In genomic region chr6:57303931-57304681, GRCh38 we compare ENCODE assay signal across 16 cellular contexts. TPM values are rescaled to one million over a fixed set of nuclear protein-coding genes. Genes with fewer than 3 reads are reported as not detected.
A peak's percentile ranks its signal among the peaks of the same experiment; 100 is the strongest.
DNase-seq lines count a peak whose midpoint lies in the region; ATAC-seq and TF ChIP-seq lines count a peak whose summit lies in the region.
"Had no signal": no experiment of that assay in that cellular context is flagged by ENCODE, and none has a peak within 500 bp of the region (broad histone marks: within the 10 kb centered on the region; RNA-seq: fewer than 3 reads in every experiment).

No MANE protein-coding gene starts in this region.

- WGBS in body of pancreas, 2 donors = 69 to 75% methylated on average over 1 of the region's 1 CpG
- 78 to 89% (median 84%) methylated on average over 1 of the region's 1 CpG for WGBS in stomach, 5 donors

- no peak overlapping the region for H3K4me3 Mint-ChIP-seq in stimulated activated effector memory CD8-positive, alpha-beta T cell treated with anti-CD3 and anti-CD28 coated beads, Interleukin-12 subunit alpha, Interleukin-12 subunit beta, amount 100 ng/mL, for 72 hours
- H3K4me3 Mint-ChIP-seq: activated naive CD8-positive, alpha-beta T cell treated with anti-CD3 and anti-CD28 coated beads, Interleukin-2, amount 10 ng/mL, durations not matched to agents 7 days and 5 days; CD4-positive, alpha-beta T cell had no signal

- H3K27me3 ChIP-seq in body of pancreas (no peaks in the 10 kb centered on the region), left ventricle myocardium inferior (ENCODE audit: low read depth) (peaks cover 13% of the 10 kb centered on the region), stomach (no peaks in the 10 kb centered on the region), left lung (no peaks in the 10 kb centered on the region)

- H3K4me1 ChIP-seq in body of pancreas = peaks cover 16% of the 10 kb centered on the region
- no peaks in the 10 kb centered on the region for H3K4me1 ChIP-seq in left ventricle myocardium inferior
- peaks cover 0 to 37% (median 18%) of the 10 kb centered on the region in 4 donors for H3K4me1 ChIP-seq in stomach
- no peaks in the 10 kb centered on the region for H3K4me1 ChIP-seq in left lung

- TF ChIP-seq POLR2A in body of pancreas (IDR thresholded peaks at IDR 0.05) (no peak), stomach (IDR thresholded peaks at IDR 0.05) (no peak), GM18505 (IDR thresholded peaks at IDR 0.05; ENCODE audit: borderline replicate concordance, extremely low read depth, insufficient read depth, insufficient read length) (no peak)

- H3K36me3 Mint-ChIP-seq in stimulated activated effector memory CD8-positive, alpha-beta T cell treated with anti-CD3 and anti-CD28 coated beads, Interleukin-12 subunit alpha, Interleukin-12 subunit beta, amount 100 ng/mL, for 72 hours = no peaks in the 10 kb centered on the region
- H3K36me3 Mint-ChIP-seq: activated naive CD8-positive, alpha-beta T cell treated with anti-CD3 and anti-CD28 coated beads, Interleukin-2, amount 10 ng/mL, durations not matched to agents 7 days and 5 days had no signal

- no peak overlapping the region for H3K27ac Mint-ChIP-seq in stimulated activated effector memory CD8-positive, alpha-beta T cell treated with anti-CD3 and anti-CD28 coated beads, Interleukin-12 subunit alpha, Interleukin-12 subunit beta, amount 100 ng/mL, for 72 hours
- H3K27ac Mint-ChIP-seq: activated naive CD8-positive, alpha-beta T cell treated with anti-CD3 and anti-CD28 coated beads, Interleukin-2, amount 10 ng/mL, durations not matched to agents 7 days and 5 days; CD4-positive, alpha-beta T cell; progenitor cell of endocrine pancreas had no signal

- no peak for TF ChIP-seq EP300 in stomach (IDR thresholded peaks at IDR 0.05)

- DNase-seq in GM04503 (ENCODE audit: low read depth) (peak; percentile 88), body of pancreas (no peak), left ventricle myocardium inferior (no peak), stomach (no peak), left lung (no peak), NCI-H2227 treated with DMSO at 0.1 percent for 48 hours (lab: John Stamatoyannopoulos, UW) (no peak)
- DNase-seq in stimulated activated effector memory CD8-positive, alpha-beta T cell treated with anti-CD3 and anti-CD28 coated beads, Interleukin-12 subunit alpha, Interleukin-12 subunit beta, amount 100 ng/mL, for 72 hours (ENCODE audit: low spot score in 2 of 2) = no peak
- DNase-seq: activated naive CD8-positive, alpha-beta T cell treated with anti-CD3 and anti-CD28 coated beads, Interleukin-2, amount 10 ng/mL, durations not matched to agents 7 days and 5 days; activated T-cell treated with anti-CD3 and anti-CD28 coated beads for 4 hours; CD4-positive, alpha-beta T cell; cortex of kidney; NCI-H1092; PC-9; stimulated activated CD4-positive, alpha-beta T cell treated with anti-CD3 and anti-CD28 coated beads, Interleukin-2, amount 100 ng/mL, for 24 hours had no signal

- H3K27ac ChIP-seq in body of pancreas (no peak overlapping the region), left ventricle myocardium inferior (replicated peaks) (peak overlapping the region; percentile 72), stomach (peak overlapping the region in 4 of 5 donors; percentile 36 to 78 (median 44)), left lung (peak overlapping the region in 1 of 2 donors; percentile 3)
- H3K27ac ChIP-seq: PC-9 had no signal

- H3K4me1 Mint-ChIP-seq in stimulated activated effector memory CD8-positive, alpha-beta T cell treated with anti-CD3 and anti-CD28 coated beads, Interleukin-12 subunit alpha, Interleukin-12 subunit beta, amount 100 ng/mL, for 72 hours = no peaks in the 10 kb centered on the region
- H3K4me1 Mint-ChIP-seq: activated naive CD8-positive, alpha-beta T cell treated with anti-CD3 and anti-CD28 coated beads, Interleukin-2, amount 10 ng/mL, durations not matched to agents 7 days and 5 days had no signal

- H3K9me3 ChIP-seq in body of pancreas (no peaks in the 10 kb centered on the region), left ventricle myocardium inferior (replicated peaks) (no peaks in the 10 kb centered on the region), stomach (no peaks in the 10 kb centered on the region), left lung (no peaks in the 10 kb centered on the region)

- intact Hi-C loops in body of pancreas (cut with DNase I) = no loop called here
- intact Hi-C loops in left ventricle myocardium inferior (cut with micrococcal nuclease) = no loop called here
- intact Hi-C loops in stomach (cut with DNase I; ENCODE audit: low total_unique reads) = no loop called here
- intact Hi-C loops in left lung (cut with DNase I) = no loop called here

- ATAC-seq in body of pancreas = peak; percentile 48
- no peak for ATAC-seq in stimulated activated effector memory CD8-positive, alpha-beta T cell treated with anti-CD3 and anti-CD28 coated beads, Interleukin-12 subunit alpha, Interleukin-12 subunit beta, amount 100 ng/mL, for 72 hours
- ATAC-seq in left lung = no peak
- ATAC-seq in GM18505 (IDR thresholded peaks at IDR 0.05; ENCODE audit: unreplicated experiment) = no peak

- H3K36me3 ChIP-seq in body of pancreas (replicated peaks in 1 of 2; ENCODE audit: insufficient read depth in 1 of 2, low read depth in 2 of 2) (no peaks in the 10 kb centered on the region), left ventricle myocardium inferior (no peaks in the 10 kb centered on the region), stomach (no peaks in the 10 kb centered on the region), left lung (no peaks in the 10 kb centered on the region)

- H3K9me3 Mint-ChIP-seq in stimulated activated effector memory CD8-positive, alpha-beta T cell treated with anti-CD3 and anti-CD28 coated beads, Interleukin-12 subunit alpha, Interleukin-12 subunit beta, amount 100 ng/mL, for 72 hours = no peaks in the 10 kb centered on the region
- H3K9me3 Mint-ChIP-seq: activated naive CD8-positive, alpha-beta T cell treated with anti-CD3 and anti-CD28 coated beads, Interleukin-2, amount 10 ng/mL, durations not matched to agents 7 days and 5 days; CD4-positive, alpha-beta T cell had no signal

- H3K4me3 ChIP-seq in body of pancreas (no peak overlapping the region), left ventricle myocardium inferior (no peak overlapping the region), stomach (no peak overlapping the region), left lung (no peak overlapping the region)
- H3K4me3 ChIP-seq: PC-9 had no signal

- TF ChIP-seq CTCF in body of pancreas (IDR thresholded peaks at IDR 0.05) (no peak), left ventricle myocardium inferior (IDR thresholded peaks at IDR 0.05; ENCODE audit: borderline replicate concordance) (no peak), stomach (IDR thresholded peaks at IDR 0.05) (no peak), left lung (IDR thresholded peaks at IDR 0.05) (no peak)

RNA-seq across cellular contexts. Expression of gene PRIM2, which starts 13.3 kb away (rescaled TPM):
- total RNA-seq in body of pancreas = 1 to 10 TPM; 5.3 to 5.4 TPM
- total RNA-seq in left ventricle myocardium inferior = 3.2 TPM
- total RNA-seq in stomach = 100 to 1,000 TPM in 1 of 5 donors, 10 to 100 TPM in 3, not detected in 1; 14.6 to 126 (median 18.6) TPM
- polyA plus RNA-seq in stomach = 1 to 10 TPM; 4.9 to 5.9 (median 5.5) TPM
- 10 to 100 TPM; 11.2 to 14.9 TPM for total RNA-seq in left lung

Comparison
In these comparisons a context has a peak if more than half of its experiments do, and no peak if none do; other contexts are left out.
1. H3K27ac ChIP-seq: peak in left ventricle myocardium inferior (single experiment) and stomach (4 of 5); none in body of pancreas (0 of 4).